9 cellular contexts compared by ENCODE assay signal in the genomic region with DNA sequence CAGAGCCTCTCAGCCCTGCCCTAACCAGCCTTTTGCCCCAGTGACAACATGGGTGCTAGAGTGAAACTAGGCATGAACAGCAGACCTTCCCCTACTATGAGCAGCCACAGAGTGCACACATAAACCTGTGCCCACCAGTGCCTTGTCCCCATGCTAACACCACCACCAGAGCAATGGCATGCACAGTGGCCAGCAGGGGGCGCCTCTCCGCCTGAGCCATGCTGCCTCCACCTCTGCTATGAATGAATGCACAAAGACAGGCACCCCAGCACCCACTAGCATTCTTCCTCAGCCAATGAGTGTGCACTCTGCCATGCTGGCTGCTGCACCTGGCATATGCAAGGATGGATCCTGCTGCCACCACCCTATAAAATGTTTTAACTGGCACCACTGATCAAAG.
A peak's percentile ranks its signal among the peaks of the same experiment; 100 is the strongest.
DNase-seq lines count a peak whose midpoint lies in the region; ATAC-seq, FAIRE-seq and TF ChIP-seq lines count a peak whose summit lies in the region.
"Had no signal": no experiment of that assay in that cellular context is flagged by ENCODE, and none has a peak within 500 bp of the region (broad histone marks: within the 10 kb centered on the region; RNA-seq: fewer than 3 reads in every experiment).

No MANE protein-coding gene starts in this region.

- no peak for ATAC-seq in GM18505 (IDR thresholded peaks at IDR 0.05; ENCODE audit: unreplicated experiment)

- no peaks in the 10 kb centered on the region for H3K27me3 Mint-ChIP-seq in activated naive CD4-positive, alpha-beta T cell treated with anti-CD3 and anti-CD28 coated beads, Interleukin-2, amount 10 ng/mL, durations not matched to agents 7 days and 5 days
- H3K27me3 Mint-ChIP-seq in osteocyte (ENCODE audit: unreplicated experiment) = no peaks in the 10 kb centered on the region

- H3K9me3 Mint-ChIP-seq in activated naive CD4-positive, alpha-beta T cell treated with anti-CD3 and anti-CD28 coated beads, Interleukin-2, amount 10 ng/mL, durations not matched to agents 7 days and 5 days = peaks cover 6% of the 10 kb centered on the region
- H3K9me3 Mint-ChIP-seq in osteocyte (ENCODE audit: unreplicated experiment) = peaks cover 47% of the 10 kb centered on the region

- no peak for TF ChIP-seq POLR2A in GM18505 (IDR thresholded peaks at IDR 0.05; ENCODE audit: borderline replicate concordance, extremely low read depth, insufficient read depth, insufficient read length)

- DNase-seq in ELR (ENCODE audit: low read depth) = peak; percentile 1
- peak; percentile 36 for DNase-seq in activated naive CD4-positive, alpha-beta T cell treated with anti-CD3 and anti-CD28 coated beads, Interleukin-2, amount 10 ng/mL, durations not matched to agents 7 days and 5 days
- no peak for DNase-seq in osteocyte (ENCODE audit: extremely low spot score, unreplicated experiment)
- DNase-seq in OCI-M2 (lab: John Stamatoyannopoulos, UW; ENCODE audit: unreplicated experiment) = no peak
- DNase-seq in MV-4-11 (lab: John Stamatoyannopoulos, UW) = no peak
- no peak for DNase-seq in frontal cortex (ENCODE audit: low spot score in 2 of 2)
- DNase-seq: NCI-H2029 treated with DMSO at 0.1 percent for 48 hours had no signal

- no peak overlapping the region for H3K27ac ChIP-seq in KMS-11

- H3K9ac ChIP-seq in KMS-11 = no peak overlapping the region

- no peaks in the 10 kb centered on the region for H3K4me1 ChIP-seq in KMS-11 (ENCODE audit: low read depth, poor library complexity, severe bottlenecking)

- no peak overlapping the region for H2AFZ ChIP-seq in KMS-11 (ENCODE audit: low read depth)

- no peaks in the 10 kb centered on the region for H3K4me1 Mint-ChIP-seq in activated naive CD4-positive, alpha-beta T cell treated with anti-CD3 and anti-CD28 coated beads, Interleukin-2, amount 10 ng/mL, durations not matched to agents 7 days and 5 days
- H3K4me1 Mint-ChIP-seq in osteocyte (ENCODE audit: unreplicated experiment) = no peaks in the 10 kb centered on the region

- no peak overlapping the region for H3K4me3 Mint-ChIP-seq in activated naive CD4-positive, alpha-beta T cell treated with anti-CD3 and anti-CD28 coated beads, Interleukin-2, amount 10 ng/mL, durations not matched to agents 7 days and 5 days
- H3K4me3 Mint-ChIP-seq in osteocyte (ENCODE audit: unreplicated experiment) = no peak overlapping the region

- peak overlapping the region; percentile 21 for H3K27ac Mint-ChIP-seq in activated naive CD4-positive, alpha-beta T cell treated with anti-CD3 and anti-CD28 coated beads, Interleukin-2, amount 10 ng/mL, durations not matched to agents 7 days and 5 days
- H3K27ac Mint-ChIP-seq in osteocyte (ENCODE audit: unreplicated experiment) = no peak overlapping the region

- no peak overlapping the region for H3K4me3 ChIP-seq in KMS-11 (IDR thresholded peaks at IDR 0.05; ENCODE audit: insufficient read depth, low read depth, low read length)

- no peaks in the 10 kb centered on the region for H4K20me1 ChIP-seq in KMS-11 (ENCODE audit: insufficient read depth)

- H3K27me3 ChIP-seq in KMS-11 (ENCODE audit: insufficient read depth, low read depth) = no peaks in the 10 kb centered on the region

- no peaks in the 10 kb centered on the region for H3K36me3 Mint-ChIP-seq in activated naive CD4-positive, alpha-beta T cell treated with anti-CD3 and anti-CD28 coated beads, Interleukin-2, amount 10 ng/mL, durations not matched to agents 7 days and 5 days
- H3K36me3 Mint-ChIP-seq in osteocyte (ENCODE audit: unreplicated experiment) = no peaks in the 10 kb centered on the region

- no peak overlapping the region for H3K4me2 ChIP-seq in KMS-11

- no peaks in the 10 kb centered on the region for H3K79me2 ChIP-seq in KMS-11 (ENCODE audit: insufficient read depth, low read depth)

- H3K36me3 ChIP-seq in KMS-11 (ENCODE audit: insufficient read depth) = no peaks in the 10 kb centered on the region

- no peak for FAIRE-seq in frontal cortex (lab: Jason Lieb, UNC)

- TF ChIP-seq CTCF in KMS-11 (conservative IDR thresholded peaks at IDR 0.05; ENCODE audit: low read depth, low read length) = peak; percentile 45
- peak; percentile 16 for TF ChIP-seq CTCF in osteocyte (IDR thresholded peaks at IDR 0.05)

- CTCF ChIA-PET in activated naive CD4-positive, alpha-beta T cell treated with anti-CD3 and anti-CD28 coated beads, Interleukin-2, amount 10 ng/mL, durations not matched to agents 7 days and 5 days (lab: Charles Lee) = no interaction called here

Comparison
In these comparisons a context has a peak if more than half of its experiments do, and no peak if none do; other contexts are left out.
1. DNase-seq: peak in ELR (single experiment) and activated naive CD4-positive, alpha-beta T cell treated with anti-CD3 and anti-CD28 coated beads, Interleukin-2, amount 10 ng/mL, durations not matched to agents 7 days and 5 days (single experiment); none in osteocyte (single experiment), OCI-M2 (single experiment), MV-4-11 (single experiment) and frontal cortex (0 of 2).